8 cellular contexts compared by ENCODE assay signal in the genomic region with DNA sequence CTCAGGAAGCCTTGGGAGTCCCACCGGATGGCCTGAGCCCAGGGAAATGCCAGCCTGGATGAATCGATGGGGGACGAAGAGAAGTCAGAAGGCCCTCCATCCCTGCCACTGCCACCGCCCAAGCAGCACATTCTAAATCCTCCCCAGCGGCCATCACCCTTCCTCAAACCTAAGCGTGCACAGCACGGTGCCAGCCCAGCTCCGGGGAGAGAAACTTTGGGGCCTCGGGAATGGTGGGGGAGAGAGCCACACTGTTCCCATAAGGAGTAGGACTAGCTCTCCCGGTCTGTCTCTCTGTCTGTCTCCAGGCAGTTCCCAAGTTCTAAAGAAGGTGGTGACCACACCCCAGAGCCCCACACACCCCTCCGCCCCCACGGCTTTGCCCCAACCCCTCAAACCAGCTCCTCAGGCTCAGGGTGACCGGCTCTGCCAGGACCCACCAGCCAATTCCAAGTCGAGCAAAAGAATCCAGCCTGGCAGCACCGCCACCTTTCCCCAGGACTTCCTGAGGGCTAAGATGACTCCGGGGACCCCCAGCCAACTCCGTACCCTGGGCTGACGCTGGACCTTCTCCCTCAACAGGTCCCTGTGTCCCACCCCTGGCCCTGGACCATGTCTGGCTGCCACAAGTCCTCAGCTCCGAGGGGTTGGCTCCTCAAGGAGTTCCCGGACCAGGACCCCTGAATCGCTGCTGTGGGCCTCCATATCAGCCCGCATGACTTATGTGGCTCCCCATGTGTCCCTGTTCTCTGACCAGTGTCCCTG. TPM values are rescaled to one million over a fixed set of nuclear protein-coding genes. Genes with fewer than 3 reads are reported as not detected.
DNase-seq lines count a peak whose midpoint lies in the region; ATAC-seq and TF ChIP-seq lines count a peak whose summit lies in the region.

No MANE protein-coding gene starts in this region.

- H3K9me3 Mint-ChIP-seq in H9 = no peaks in the 10 kb centered on the region; a peak in 1 of 5 replicates
- no peaks in the 10 kb centered on the region for H3K9me3 Mint-ChIP-seq in activated CD8-positive, alpha-beta T cell treated with anti-CD3 and anti-CD28 coated beads for 36 hours

- H3K4ac ChIP-seq in H9 (ENCODE audit: low read depth, low read length) = no peak overlapping the region

- H3K36me3 ChIP-seq in gastroesophageal sphincter = peaks cover 0 to 2% of the 10 kb centered on the region in 2 donors
- H3K36me3 ChIP-seq in smooth muscle cell (ENCODE audit: low read depth) = no peaks in the 10 kb centered on the region

- H2AK5ac ChIP-seq in H9 (ENCODE audit: insufficient read length, low read length) = no peak overlapping the region

- no peak overlapping the region for H2BK12ac ChIP-seq in H9 (ENCODE audit: insufficient read length, low read depth, low read length)

- H3K4me2 ChIP-seq in H9 (ENCODE audit: insufficient read depth, insufficient read length, low read length) = no peak overlapping the region
- H3K4me2 ChIP-seq in smooth muscle cell = peak overlapping the region; percentile 93

- DNase-seq in H9 (no peak), smooth muscle cell (lab: John Stamatoyannopoulos, UW; ENCODE audit: unreplicated experiment) (no peak), HCEC 1CT (no peak), GF-D8 (lab: John Stamatoyannopoulos, UW) (no peak)
- DNase-seq in activated CD8-positive, alpha-beta T cell treated with anti-CD3 and anti-CD28 coated beads for 36 hours = no peak

- H2BK15ac ChIP-seq in H9 (ENCODE audit: low read depth, low read length) = no peak overlapping the region

- no peak overlapping the region for H2BK5ac ChIP-seq in H9 (ENCODE audit: insufficient read length, low read length)

- POLR2A ChIA-PET in activated CD8-positive, alpha-beta T cell treated with anti-CD3 and anti-CD28 coated beads for 36 hours (lab: Charles Lee) = interaction anchor here (0.8 to 3.9 kb wide), 10 partner anchors 10 to 337 kb away, joined by 3 to 38 read pairs (median 4); a partner anchor contains a TSS

- no CpG with 5 or more reads among the region's 22 CpGs for WGBS in H9 (ENCODE audit: extremely low coverage, insufficient read length, low lambda C conversion rate)
- WGBS in gastroesophageal sphincter (ENCODE audit: low coverage in 1 of 2), 2 donors = 0% methylated on average over 1 to 5 of the region's 22 CpGs
- 27% methylated on average over 18 of the region's 22 CpGs for WGBS in smooth muscle cell (ENCODE audit: low lambda C conversion rate)

- H3K14ac ChIP-seq in H9 (ENCODE audit: insufficient read depth, low read length) = no peak overlapping the region

- H3K56ac ChIP-seq in H9 (ENCODE audit: insufficient read length, low read depth, low read length) = no peak overlapping the region

- peaks cover 50% of the 10 kb centered on the region for H3K27me3 ChIP-seq in H9 (ENCODE audit: insufficient read depth, low read length)
- H3K27me3 ChIP-seq in gastroesophageal sphincter = no peaks in the 10 kb centered on the region
- H3K27me3 ChIP-seq in smooth muscle cell (ENCODE audit: low read depth) = no peaks in the 10 kb centered on the region

- TF ChIP-seq CTCF in H9 (conservative IDR thresholded peaks at IDR 0.05) = no peak
- TF ChIP-seq CTCF in activated CD8-positive, alpha-beta T cell treated with anti-CD3 and anti-CD28 coated beads for 36 hours (IDR thresholded peaks at IDR 0.05) = no peak
- TF ChIP-seq CTCF in gastroesophageal sphincter (IDR thresholded peaks at IDR 0.05) = no peak
- no peak for TF ChIP-seq CTCF in smooth muscle cell (IDR thresholded peaks at IDR 0.05; ENCODE audit: borderline replicate concordance, insufficient read depth, poor library complexity, severe bottlenecking)

- peaks cover 6% of the 10 kb centered on the region for H3F3A ChIP-seq in smooth muscle cell (ENCODE audit: low read depth)

- H3K4me3 Mint-ChIP-seq in H9 = peak overlapping the region; percentile 19 to 38; a peak in 2 of 5 replicates
- peak overlapping the region; percentile 79 for H3K4me3 Mint-ChIP-seq in activated CD8-positive, alpha-beta T cell treated with anti-CD3 and anti-CD28 coated beads for 36 hours

- TF ChIP-seq POLR2A in gastroesophageal sphincter (IDR thresholded peaks at IDR 0.05) = no peak

- no peak overlapping the region for H4K8ac ChIP-seq in H9 (replicated peaks; ENCODE audit: insufficient read length, low read depth, low read length)

- no peaks in the 10 kb centered on the region for H3K79me2 ChIP-seq in H9 (ENCODE audit: insufficient read depth, low read length)
- H3K79me2 ChIP-seq in smooth muscle cell (ENCODE audit: low read depth) = peaks cover 70% of the 10 kb centered on the region

- H4K20me1 ChIP-seq in H9 (ENCODE audit: control insufficient read depth, insufficient read depth, insufficient read length) (peaks cover 2% of the 10 kb centered on the region), smooth muscle cell (ENCODE audit: low read depth) (peaks cover 66% of the 10 kb centered on the region)

- no peak overlapping the region for H4K91ac ChIP-seq in H9 (ENCODE audit: insufficient read length, low read depth, low read length)

- H3K9me3 ChIP-seq in H9 (ENCODE audit: control insufficient read depth, low read depth, low read length) = no peaks in the 10 kb centered on the region
- no peaks in the 10 kb centered on the region for H3K9me3 ChIP-seq in gastroesophageal sphincter
- no peaks in the 10 kb centered on the region for H3K9me3 ChIP-seq in smooth muscle cell (replicated peaks; ENCODE audit: low read depth)

- intact Hi-C loops in activated CD8-positive, alpha-beta T cell treated with anti-CD3 and anti-CD28 coated beads for 36 hours (cut with micrococcal nuclease) = loop anchor here (2.0 kb wide), 2 partner anchors 13 to 117 kb away; no protein-coding TSS in a partner anchor

- no peak for ATAC-seq in activated CD8-positive, alpha-beta T cell treated with anti-CD3 and anti-CD28 coated beads for 36 hours
- ATAC-seq in gastroesophageal sphincter (no peak), GM21381 (IDR thresholded peaks at IDR 0.05; ENCODE audit: unreplicated experiment) (no peak), GM18870 (IDR thresholded peaks at IDR 0.05; ENCODE audit: unreplicated experiment) (no peak)

- H3K27me3 Mint-ChIP-seq in H9 (ENCODE audit: low read depth) = peaks cover 71% of the 10 kb centered on the region
- peaks cover 3% of the 10 kb centered on the region for H3K27me3 Mint-ChIP-seq in activated CD8-positive, alpha-beta T cell treated with anti-CD3 and anti-CD28 coated beads for 36 hours

- H2AFZ ChIP-seq in H9 (ENCODE audit: low read length) (no peak overlapping the region), smooth muscle cell (ENCODE audit: low read depth) (no peak overlapping the region)

- no peak overlapping the region for H2BK120ac ChIP-seq in H9 (ENCODE audit: low read depth, low read length, poor library complexity, severe bottlenecking)

- H3K27ac ChIP-seq in H9 (ENCODE audit: insufficient read length, low read depth, low read length) (no peak overlapping the region), gastroesophageal sphincter (peak overlapping the region; percentile 94 to 100 (median 96)), smooth muscle cell (ENCODE audit: low read depth) (peak overlapping the region; percentile 75)

- H3K36me3 Mint-ChIP-seq in H9 (ENCODE audit: insufficient read depth in 1 of 3, low read depth in 3 of 3) = no peaks in the 10 kb centered on the region; a peak in 1 of 7 replicates
- H3K36me3 Mint-ChIP-seq in activated CD8-positive, alpha-beta T cell treated with anti-CD3 and anti-CD28 coated beads for 36 hours (ENCODE audit: low read depth) = no peaks in the 10 kb centered on the region

- H3K4me1 ChIP-seq in H9 (ENCODE audit: insufficient read depth, low read length) (no peaks in the 10 kb centered on the region; the same call in 1 of the 2 replicates), gastroesophageal sphincter (peaks cover 0 to 73% (median 49%) of the 10 kb centered on the region in 3 donors), smooth muscle cell (ENCODE audit: low read depth) (peaks cover 34% of the 10 kb centered on the region)

- H3K23me2 ChIP-seq in H9 (ENCODE audit: insufficient read length, low read depth, low read length, poor library complexity, severe bottlenecking) = peaks cover 26% of the 10 kb centered on the region

- H3T11ph ChIP-seq in H9 (ENCODE audit: low read length) = no peak overlapping the region

- H3K4me3 ChIP-seq in gastroesophageal sphincter (peak overlapping the region; percentile 81 to 85), smooth muscle cell (peak overlapping the region; percentile 76)

- H3K23ac ChIP-seq in H9 (ENCODE audit: insufficient read length, low read depth, low read length) = no peak overlapping the region

- no peak overlapping the region for H3K9ac ChIP-seq in H9 (ENCODE audit: extremely low read depth, insufficient read length, low read length)
- H3K9ac ChIP-seq in smooth muscle cell (ENCODE audit: low read depth) = peak overlapping the region; percentile 70

- peaks cover 39 to 60% of the 10 kb centered on the region in 2 experiments for H3K4me1 Mint-ChIP-seq in H9
- H3K4me1 Mint-ChIP-seq in activated CD8-positive, alpha-beta T cell treated with anti-CD3 and anti-CD28 coated beads for 36 hours (ENCODE audit: low read depth) = peaks cover 75% of the 10 kb centered on the region

- H2BK20ac ChIP-seq in H9 (ENCODE audit: low read depth, low read length, poor library complexity, severe bottlenecking) = no peak overlapping the region

- CTCF ChIA-PET in activated CD8-positive, alpha-beta T cell treated with anti-CD3 and anti-CD28 coated beads for 36 hours (lab: Charles Lee) = interaction anchor here (1.0 to 10.6 kb wide), 33 partner anchors 9 to 480 kb away, joined by 3 to 186 read pairs (median 6); a partner anchor contains a TSS

- TF ChIP-seq EP300 in gastroesophageal sphincter (IDR thresholded peaks at IDR 0.05) = no peak

- H3K79me1 ChIP-seq in H9 (ENCODE audit: insufficient read depth, low read depth, low read length, poor library complexity, severe bottlenecking) = no peaks in the 10 kb centered on the region

- no peak overlapping the region for H3K18ac ChIP-seq in H9 (ENCODE audit: insufficient read length, low read depth, low read length)

- H4K5ac ChIP-seq in H9 (ENCODE audit: insufficient read length, low read depth, low read length) = no peak overlapping the region

- peak overlapping the region in 1 of 3 experiments; percentile 22; a peak in 1 of 7 replicates for H3K27ac Mint-ChIP-seq in H9
- peak overlapping the region; percentile 73 for H3K27ac Mint-ChIP-seq in activated CD8-positive, alpha-beta T cell treated with anti-CD3 and anti-CD28 coated beads for 36 hours

RNA-seq across cellular contexts. Expression of a gene that starts 2.7 kb away (rescaled TPM):
- total RNA-seq in H9 (2021) (13.9 and 15.2 TPM in 2 replicates), gastroesophageal sphincter (1,000 to 10,000 TPM; 1,348 to 2,181 (median 1,745) TPM), smooth muscle cell (229 and 240 TPM in 2 replicates)
- total RNA-seq in activated CD8-positive, alpha-beta T cell treated with anti-CD3 and anti-CD28 coated beads for 36 hours = 10 to 100 TPM; 41.1 to 43.0 TPM
- 27.2 and 58.8 TPM in 2 replicates for polyA plus RNA-seq in smooth muscle cell

RNA-seq across cellular contexts. Expression of a gene that starts 29.8 kb away (rescaled TPM):
- total RNA-seq in H9 (2021) = 1,790 and 1,800 TPM in 2 replicates
- total RNA-seq in activated CD8-positive, alpha-beta T cell treated with anti-CD3 and anti-CD28 coated beads for 36 hours = 1,000 to 10,000 TPM; 1,925 to 1,979 TPM
- 1,000 to 10,000 TPM; 1,070 to 1,712 (median 1,374) TPM for total RNA-seq in gastroesophageal sphincter
- total RNA-seq in smooth muscle cell = 773 and 864 TPM in 2 replicates
- polyA plus RNA-seq in smooth muscle cell = 433 and 463 TPM in 2 replicates

RNA-seq across cellular contexts. Expression of a gene that starts 47.5 kb away (rescaled TPM):
- 20.7 and 24.9 TPM in 2 replicates for total RNA-seq in H9 (2021)
- 10 to 100 TPM; 34.4 to 38.0 TPM for total RNA-seq in activated CD8-positive, alpha-beta T cell treated with anti-CD3 and anti-CD28 coated beads for 36 hours
- 1 to 10 TPM; 3.8 to 9.6 (median 7.6) TPM for total RNA-seq in gastroesophageal sphincter
- 3.0 and 5.5 TPM in 2 replicates for total RNA-seq in smooth muscle cell
- 15.9 and 18.6 TPM in 2 replicates for polyA plus RNA-seq in smooth muscle cell

RNA-seq across cellular contexts. Expression of a gene that starts 57.8 kb away (rescaled TPM):
- total RNA-seq in H9 (2021) = 143 and 149 TPM in 2 replicates
- total RNA-seq in activated CD8-positive, alpha-beta T cell treated with anti-CD3 and anti-CD28 coated beads for 36 hours = 100 to 1,000 TPM; 159 to 164 TPM
- total RNA-seq in gastroesophageal sphincter = 10 to 100 TPM; 67.9 to 88.7 (median 85.6) TPM
- 57.0 and 65.9 TPM in 2 replicates for total RNA-seq in smooth muscle cell
- 20.5 and 22.7 TPM in 2 replicates for polyA plus RNA-seq in smooth muscle cell
